8 cellular contexts compared by ENCODE assay signal in genomic region chr1:233281711-233282581, GRCh38. TPM values are rescaled to one million over a fixed set of nuclear protein-coding genes. Genes with fewer than 3 reads are reported as not detected.
DNase-seq lines count a peak whose midpoint lies in the region; ATAC-seq and FAIRE-seq lines count a peak whose summit lies in the region.

No MANE protein-coding gene starts in this region.

- peak overlapping the region; percentile 73 for H3K27ac Mint-ChIP-seq in activated CD8-positive, alpha-beta memory T cell treated with anti-CD3 and anti-CD28 coated beads, Interleukin-2, amount 10 ng/mL, durations not matched to agents 7 days and 5 days
- peak overlapping the region; percentile 3 to 85 (median 54) for H3K27ac Mint-ChIP-seq in immature natural killer cell

- peak; percentile 85 for ATAC-seq in activated CD8-positive, alpha-beta memory T cell treated with anti-CD3 and anti-CD28 coated beads, Interleukin-2, amount 10 ng/mL, durations not matched to agents 7 days and 5 days
- ATAC-seq in HG02852 (IDR thresholded peaks at IDR 0.05; ENCODE audit: unreplicated experiment) = peak; percentile 95

- DNase-seq in activated CD8-positive, alpha-beta memory T cell treated with anti-CD3 and anti-CD28 coated beads, Interleukin-2, amount 10 ng/mL, durations not matched to agents 7 days and 5 days = peak; percentile 69
- no peak for DNase-seq in activated CD8-positive, alpha-beta memory T cell treated with anti-CD3 and anti-CD28 coated beads, Interleukin-2, amount 50 U/mL, for 4 hours
- DNase-seq in RCC 7860 (ENCODE audit: low spot score) = no peak
- peak in 2 of 3 donors; percentile 9 to 21 for DNase-seq in immature natural killer cell
- DNase-seq in amygdala (lab: John Stamatoyannopoulos, UW) = no peak
- DNase-seq in NCI-H510A treated with DMSO at 0.1 percent for 48 hours (lab: John Stamatoyannopoulos, UW) = no peak
- no peak for DNase-seq in NCI-H774 (lab: John Stamatoyannopoulos, UW)

- peak; percentile 77 for FAIRE-seq in RCC 7860 (lab: Jason Lieb, UNC)

- H3K4me3 Mint-ChIP-seq in activated CD8-positive, alpha-beta memory T cell treated with anti-CD3 and anti-CD28 coated beads, Interleukin-2, amount 10 ng/mL, durations not matched to agents 7 days and 5 days = peak overlapping the region; percentile 7
- H3K4me3 Mint-ChIP-seq in immature natural killer cell = peak overlapping the region; percentile 34 to 75 (median 44)

- H3K27me3 Mint-ChIP-seq in activated CD8-positive, alpha-beta memory T cell treated with anti-CD3 and anti-CD28 coated beads, Interleukin-2, amount 10 ng/mL, durations not matched to agents 7 days and 5 days = no peaks in the 10 kb centered on the region
- H3K27me3 Mint-ChIP-seq in immature natural killer cell (ENCODE audit: low read depth in 3 of 3) = no peaks in the 10 kb centered on the region

- H3K4me1 Mint-ChIP-seq in activated CD8-positive, alpha-beta memory T cell treated with anti-CD3 and anti-CD28 coated beads, Interleukin-2, amount 10 ng/mL, durations not matched to agents 7 days and 5 days = peaks cover 23% of the 10 kb centered on the region
- H3K4me1 Mint-ChIP-seq in immature natural killer cell = peaks cover 18 to 22% of the 10 kb centered on the region in 2 donors

- no peaks in the 10 kb centered on the region for H3K9me3 Mint-ChIP-seq in activated CD8-positive, alpha-beta memory T cell treated with anti-CD3 and anti-CD28 coated beads, Interleukin-2, amount 10 ng/mL, durations not matched to agents 7 days and 5 days (ENCODE audit: low read depth)
- H3K9me3 Mint-ChIP-seq in immature natural killer cell = no peaks in the 10 kb centered on the region

- H3K36me3 Mint-ChIP-seq in activated CD8-positive, alpha-beta memory T cell treated with anti-CD3 and anti-CD28 coated beads, Interleukin-2, amount 10 ng/mL, durations not matched to agents 7 days and 5 days = peaks cover 33% of the 10 kb centered on the region
- H3K36me3 Mint-ChIP-seq in immature natural killer cell = no peaks in the 10 kb centered on the region

- CTCF ChIA-PET in activated CD8-positive, alpha-beta memory T cell treated with anti-CD3 and anti-CD28 coated beads, Interleukin-2, amount 10 ng/mL, durations not matched to agents 7 days and 5 days (lab: Charles Lee) = interaction anchor here (1.5 kb wide), 1 partner anchor 14 kb away, joined by 4 read pairs; no protein-coding TSS in a partner anchor

RNA-seq across cellular contexts. Expression of gene PCNX2, which starts 13.6 kb away (rescaled TPM):
- total RNA-seq in activated CD8-positive, alpha-beta memory T cell treated with anti-CD3 and anti-CD28 coated beads, Interleukin-2, amount 10 ng/mL, durations not matched to agents 7 days and 5 days = 10 to 100 TPM; 17.6 to 31.7 TPM
- 1 to 10 TPM in 2 of 3 donors, not detected in 1; 1.1 to 2.6 TPM for polyA plus RNA-seq in immature natural killer cell

RNA-seq across cellular contexts. Expression of gene MAP3K21, which starts 45.6 kb away (rescaled TPM):
- 1 to 10 TPM; 1.9 to 2.2 TPM for total RNA-seq in activated CD8-positive, alpha-beta memory T cell treated with anti-CD3 and anti-CD28 coated beads, Interleukin-2, amount 10 ng/mL, durations not matched to agents 7 days and 5 days
- under 1 TPM in 1 of 3 donors, not detected in 2; 0.09 TPM for polyA plus RNA-seq in immature natural killer cell

Comparison
In these comparisons a context has a peak if more than half of its experiments do, and no peak if none do; other contexts are left out.
1. DNase-seq: peak in activated CD8-positive, alpha-beta memory T cell treated with anti-CD3 and anti-CD28 coated beads, Interleukin-2, amount 10 ng/mL, durations not matched to agents 7 days and 5 days (single experiment) and immature natural killer cell (2 of 3); none in activated CD8-positive, alpha-beta memory T cell treated with anti-CD3 and anti-CD28 coated beads, Interleukin-2, amount 50 U/mL, for 4 hours (single experiment), RCC 7860 (single experiment), amygdala (0 of 56), NCI-H510A treated with DMSO at 0.1 percent for 48 hours (single experiment) and NCI-H774 (single experiment).